ENCODE assay signal across 8 cellular contexts in the genomic region with DNA sequence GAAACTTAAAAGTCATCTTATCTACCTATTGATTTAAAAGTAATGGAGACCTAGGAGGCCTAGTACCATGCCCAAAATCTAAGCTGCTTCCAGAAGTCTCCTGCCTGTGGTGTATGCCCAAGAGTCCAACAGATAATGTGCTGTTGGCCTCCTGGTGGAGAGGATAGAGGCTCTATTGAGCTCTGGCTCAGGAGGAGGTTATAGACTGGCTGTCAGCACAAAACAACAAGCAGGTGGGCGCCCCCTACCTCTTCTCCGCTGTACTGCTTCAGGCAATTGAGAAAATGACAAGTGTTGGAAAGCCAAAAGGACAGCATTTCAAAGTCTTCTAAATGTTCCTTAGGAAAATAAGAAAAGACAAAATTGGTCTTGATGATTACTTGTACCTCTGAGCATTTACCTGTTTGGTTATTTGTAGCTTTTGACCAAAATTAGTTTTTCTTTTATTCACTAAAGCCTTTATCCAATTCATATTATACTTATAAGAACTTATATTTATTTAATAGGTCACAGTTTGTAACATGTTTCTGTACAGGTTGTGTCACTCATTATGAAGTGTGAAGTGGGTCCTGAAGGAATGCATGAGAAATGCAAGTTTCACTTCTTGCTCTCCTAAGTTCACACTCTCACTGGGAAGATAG. TPM values are rescaled to one million over a fixed set of nuclear protein-coding genes. Genes with fewer than 3 reads are reported as not detected.
DNase-seq lines count a peak whose midpoint lies in the region; ATAC-seq and TF ChIP-seq lines count a peak whose summit lies in the region.

No MANE protein-coding gene starts in this region.

- DNase-seq in NCI-H2081 (lab: John Stamatoyannopoulos, UW) (peak; percentile 46 to 50), NCI-H2081 treated with DMSO at 0.1 percent for 48 hours (lab: John Stamatoyannopoulos, UW) (no peak), NCI-H2227 treated with DMSO at 0.1 percent for 48 hours (lab: John Stamatoyannopoulos, UW) (peak; percentile 24), chondrocyte (ENCODE audit: low spot score) (no peak), lung microvascular endothelial cell (ENCODE audit: low read depth in 2 of 2) (peak; percentile 71 to 78)
- peak; percentile 70 for DNase-seq in activated CD4-positive, CD25-positive, alpha-beta regulatory T cell treated with anti-CD3 and anti-CD28 coated beads, Interleukin-2, amount 50 U/mL, for 72 hours
- peak; percentile 61 to 68 for DNase-seq in stimulated activated CD8-positive, alpha-beta memory T cell treated with anti-CD3 and anti-CD28 coated beads, Interleukin-2, amount 100 ng/mL, for 48 hours (ENCODE audit: low read depth in 2 of 2)

- H3K36me3 Mint-ChIP-seq in chondrocyte (ENCODE audit: low read depth): no peaks in the 10 kb centered on the region

- ATAC-seq in HG02763 (IDR thresholded peaks at IDR 0.05; ENCODE audit: unreplicated experiment): peak; percentile 67

- H3K9me3 Mint-ChIP-seq in chondrocyte (ENCODE audit: low read depth): no peaks in the 10 kb centered on the region

- no peaks in the 10 kb centered on the region for H3K4me1 Mint-ChIP-seq in chondrocyte (ENCODE audit: low read depth)

- no peak overlapping the region for H3K4me3 Mint-ChIP-seq in chondrocyte (ENCODE audit: unreplicated experiment)

- H3K27me3 Mint-ChIP-seq in chondrocyte (ENCODE audit: low read depth): no peaks in the 10 kb centered on the region

- TF ChIP-seq CTCF in chondrocyte (IDR thresholded peaks at IDR 0.05): peak; percentile 77

- H3K27ac Mint-ChIP-seq in chondrocyte (ENCODE audit: unreplicated experiment): no peak overlapping the region

RNA-seq across cellular contexts. Expression of a gene that starts 17.2 kb away (rescaled TPM):
- total RNA-seq in chondrocyte (25.7 to 28.9 TPM (median 26.9 TPM) in 3 replicates), lung microvascular endothelial cell (26.6 and 39.1 TPM in 2 replicates)

Comparison
In these comparisons a context has a peak if more than half of its experiments do, and no peak if none do; other contexts are left out.
1. DNase-seq: peak in NCI-H2081 (2 of 2), NCI-H2227 treated with DMSO at 0.1 percent for 48 hours (single experiment), activated CD4-positive, CD25-positive, alpha-beta regulatory T cell treated with anti-CD3 and anti-CD28 coated beads, Interleukin-2, amount 50 U/mL, for 72 hours (single experiment), lung microvascular endothelial cell (2 of 2) and stimulated activated CD8-positive, alpha-beta memory T cell treated with anti-CD3 and anti-CD28 coated beads, Interleukin-2, amount 100 ng/mL, for 48 hours (2 of 2); none in NCI-H2081 treated with DMSO at 0.1 percent for 48 hours (single experiment) and chondrocyte (single experiment).